1 cellular context compared by ENCODE assay signal in genomic region chr11:108872781-108873291, GRCh38.
TF ChIP-seq lines count a peak whose summit lies in the region.

No MANE protein-coding gene starts in this region.

TF ChIP-seq in HEK293, 187 proteins besides CTCF, POLR2A, EP300 and RAD21 (continues in another document):
- TF ChIP-seq SP2 (tag by site-specific recombination; IDR thresholded peaks at IDR 0.05) (no peak), ZNF223 (tag by site-specific recombination; IDR thresholded peaks at IDR 0.05) (no peak), ZNF518A (tag by site-specific recombination; conservative IDR thresholded peaks at IDR 0.05; ENCODE audit: low read depth) (no peak), ZNF292 (tag by site-specific recombination; IDR thresholded peaks at IDR 0.05; ENCODE audit: borderline replicate concordance, low read depth) (no peak), ZNF660 (tag by site-specific recombination; IDR thresholded peaks at IDR 0.05) (no peak), AEBP2 (tag by site-specific recombination; IDR thresholded peaks at IDR 0.05; ENCODE audit: borderline replicate concordance) (no peak), ZBTB21 (tag by site-specific recombination; IDR thresholded peaks at IDR 0.05) (no peak), ZSCAN16 (tag by site-specific recombination; IDR thresholded peaks at IDR 0.05) (no peak), ZNF174 (tag by site-specific recombination; IDR thresholded peaks at IDR 0.05) (no peak), WT1 (tag by site-specific recombination; IDR thresholded peaks at IDR 0.05) (0 out of 2 replicates have a peak, but pooled peaks have one; percentile 29), ZNF561 (tag by site-specific recombination; IDR thresholded peaks at IDR 0.05; ENCODE audit: borderline replicate concordance) (peak; percentile 43; the same call in 1 of the 2 replicates), ZXDB (tag by site-specific recombination; IDR thresholded peaks at IDR 0.05) (no peak), ZFHX2 (tag by site-specific recombination; conservative IDR thresholded peaks at IDR 0.05) (no peak; the same call in 1 of the 2 replicates), FEZF1 (tag by site-specific recombination; IDR thresholded peaks at IDR 0.05) (peak; percentile 11; the same call in 1 of the 2 replicates), ZNF140 (tag by site-specific recombination; IDR thresholded peaks at IDR 0.05) (no peak), ZEB2 (tag by site-specific recombination; IDR thresholded peaks at IDR 0.05) (0 out of 2 replicates have a peak, but pooled peaks have one; percentile 17), ZNF624 (tag by site-specific recombination; IDR thresholded peaks at IDR 0.05) (no peak), ZNF121 (tag by site-specific recombination; IDR thresholded peaks at IDR 0.05) (no peak), ZFP69B (tag by site-specific recombination; IDR thresholded peaks at IDR 0.05) (no peak), KLF8 (tag by site-specific recombination; IDR thresholded peaks at IDR 0.05) (no peak), ZNF362 (tag by site-specific recombination; IDR thresholded peaks at IDR 0.05) (no peak), ZNF530 (tag by site-specific recombination; IDR thresholded peaks at IDR 0.05; ENCODE audit: low read depth) (no peak), ZFP3 (tag by site-specific recombination; IDR thresholded peaks at IDR 0.05; ENCODE audit: low read depth) (no peak), ZNF23 (tag by site-specific recombination; IDR thresholded peaks at IDR 0.05; ENCODE audit: borderline replicate concordance) (no peak), ZNF146 (tag by site-specific recombination; IDR thresholded peaks at IDR 0.05) (no peak), ZNF280C (tag by site-specific recombination; IDR thresholded peaks at IDR 0.05) (no peak), ZNF707 (tag by site-specific recombination; IDR thresholded peaks at IDR 0.05) (no peak), GLIS1 (tag by site-specific recombination; IDR thresholded peaks at IDR 0.05) (no peak), ZNF777 (tag by site-specific recombination; IDR thresholded peaks at IDR 0.05; ENCODE audit: borderline replicate concordance) (no peak), ZNF350 (tag by site-specific recombination; IDR thresholded peaks at IDR 0.05) (no peak), ZNF555 (tag by site-specific recombination; conservative IDR thresholded peaks at IDR 0.05) (no peak), SCRT1 (tag by site-specific recombination; IDR thresholded peaks at IDR 0.05; ENCODE audit: borderline replicate concordance) (no peak), ZNF169 (tag by site-specific recombination; IDR thresholded peaks at IDR 0.05) (no peak), ZNF26 (tag by site-specific recombination; IDR thresholded peaks at IDR 0.05) (no peak), ZNF529 (tag by site-specific recombination; IDR thresholded peaks at IDR 0.05; ENCODE audit: insufficient replicate concordance) (no peak), ZNF658 (tag by site-specific recombination; IDR thresholded peaks at IDR 0.05) (no peak), ZNF626 (tag by site-specific recombination; IDR thresholded peaks at IDR 0.05) (no peak), ZSCAN18 (tag by site-specific recombination; IDR thresholded peaks at IDR 0.05) (no peak), ZBTB26 (tag by site-specific recombination; optimal IDR thresholded peaks at IDR 0.05) (no peak), ZBTB6 (tag by site-specific recombination; IDR thresholded peaks at IDR 0.05) (no peak), PRDM6 (tag by site-specific recombination; IDR thresholded peaks at IDR 0.05) (peak; percentile 62), ZNF449 (tag by site-specific recombination; IDR thresholded peaks at IDR 0.05) (no peak), ZSCAN5A (tag by site-specific recombination; IDR thresholded peaks at IDR 0.05) (no peak)
